11 cellular contexts compared by ENCODE assay signal in the genomic region with DNA sequence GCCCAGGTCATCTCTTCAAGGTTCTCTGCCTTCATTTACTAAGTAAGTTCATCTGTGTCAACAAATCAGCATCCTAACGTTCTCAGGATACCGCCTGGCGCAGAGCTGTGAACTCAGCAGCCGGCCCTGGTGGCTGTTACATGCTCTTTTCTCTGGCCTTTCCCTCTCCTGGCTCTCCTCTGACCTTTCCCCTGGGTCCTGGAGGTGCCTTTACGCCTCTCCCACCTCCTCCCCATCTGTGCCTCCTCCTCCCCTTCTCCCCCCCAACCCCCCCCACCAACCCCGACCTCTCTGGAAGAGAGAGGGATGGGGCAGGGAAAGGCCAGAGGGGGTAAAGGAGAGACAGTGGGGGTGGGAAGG. TPM values are rescaled to one million over a fixed set of nuclear protein-coding genes. Genes with fewer than 3 reads are reported as not detected.
DNase-seq lines count a peak whose midpoint lies in the region; ATAC-seq and TF ChIP-seq lines count a peak whose summit lies in the region.
"Had no signal": no experiment of that assay in that cellular context is flagged by ENCODE, and none has a peak within 500 bp of the region (broad histone marks: within the 10 kb centered on the region; RNA-seq: fewer than 3 reads in every experiment).

No MANE protein-coding gene starts in this region.

- H3K79me2 ChIP-seq in OCI-LY7 (ENCODE audit: insufficient read depth, low read depth, low read length) (peaks cover 75% of the 10 kb centered on the region), neural cell (replicated peaks; ENCODE audit: insufficient read depth, low read length) (no peaks in the 10 kb centered on the region)

- H3F3A ChIP-seq in neural cell (ENCODE audit: insufficient read depth, low read length, poor library complexity, severe bottlenecking): no peaks in the 10 kb centered on the region

- peak overlapping the region; percentile 5 for H3K9ac ChIP-seq in neural cell (ENCODE audit: low read length)

- no peak overlapping the region for H2AFZ ChIP-seq in OCI-LY7 (ENCODE audit: low read length)
- H2AFZ ChIP-seq in neural cell (ENCODE audit: low read depth, low read length): no peak overlapping the region
- H2AFZ ChIP-seq: hepatocyte had no signal

- H4K20me1 ChIP-seq in OCI-LY7 (ENCODE audit: insufficient read depth, low read length): no peaks in the 10 kb centered on the region
- no peaks in the 10 kb centered on the region for H4K20me1 ChIP-seq in neural cell (ENCODE audit: insufficient read depth)

- H3K27me3 ChIP-seq in CD4-positive, alpha-beta T cell (ENCODE audit: control insufficient read depth, insufficient read depth, low read length): no peaks in the 10 kb centered on the region
- H3K27me3 ChIP-seq in neural cell (ENCODE audit: insufficient read depth, low read depth, low read length): no peaks in the 10 kb centered on the region
- H3K27me3 ChIP-seq: hepatocyte had no signal

- H3K4me3 ChIP-seq in OCI-LY7 (ENCODE audit: low read depth, low read length, poor library complexity, severe bottlenecking) (peak overlapping the region; percentile 71), neural cell (ENCODE audit: low read length) (no peak overlapping the region)
- H3K4me3 ChIP-seq: hepatocyte, smooth muscle cell had no signal

- peaks cover 56% of the 10 kb centered on the region for H3K36me3 Mint-ChIP-seq in CD4-positive, alpha-beta T cell (ENCODE audit: low read depth)

- no peak for TF ChIP-seq CTCF in CD4-positive, alpha-beta T cell (IDR thresholded peaks at IDR 0.05)
- TF ChIP-seq CTCF in OCI-LY7 (conservative IDR thresholded peaks at IDR 0.05; ENCODE audit: low read length) (no peak), neural cell (IDR thresholded peaks at IDR 0.05; ENCODE audit: poor library complexity, severe bottlenecking) (no peak)

- CTCF ChIA-PET in CD4-positive, alpha-beta T cell (lab: Charles Lee): interaction anchor here (1.2 kb wide), 1 partner anchor 29 kb away, joined by 3 read pairs; no protein-coding TSS in a partner anchor
- CTCF ChIA-PET in OCI-LY7 (lab: Charles Lee; ENCODE audit: unreplicated experiment): interaction anchor here (1.1 to 1.3 kb wide), 2 partner anchors 87 to 93 kb away, joined by 3 read pairs; no protein-coding TSS in a partner anchor

- no peak for TF ChIP-seq EP300 in neural cell (conservative IDR thresholded peaks at IDR 0.05; ENCODE audit: poor library complexity, severe bottlenecking)

- H3K9me2 ChIP-seq in OCI-LY7 (ENCODE audit: insufficient read depth, low read length) (no peaks in the 10 kb centered on the region), neural cell (ENCODE audit: insufficient read depth, low read length) (no peaks in the 10 kb centered on the region)

- H3K4me1 ChIP-seq in OCI-LY7 (ENCODE audit: insufficient read depth, low read length, poor library complexity, severe bottlenecking): peaks cover 95% of the 10 kb centered on the region

- TF ChIP-seq RAD21 in neural cell (conservative IDR thresholded peaks at IDR 0.05): no peak

- no peaks in the 10 kb centered on the region for H3K9me3 ChIP-seq in CD4-positive, alpha-beta T cell (ENCODE audit: control insufficient read depth, low read length)
- no peaks in the 10 kb centered on the region for H3K9me3 ChIP-seq in OCI-LY7 (ENCODE audit: low read length)
- H3K9me3 ChIP-seq in neural cell (ENCODE audit: low read length): no peaks in the 10 kb centered on the region

- H3K36me3 ChIP-seq in OCI-LY7 (ENCODE audit: insufficient read depth, low read length) (peaks cover 37% of the 10 kb centered on the region), neural cell (ENCODE audit: insufficient read depth, low read length) (no peaks in the 10 kb centered on the region)

- peak overlapping the region; percentile 79 for H3K27ac ChIP-seq in CD4-positive, alpha-beta T cell (ENCODE audit: low read depth, low read length)
- peak overlapping the region; percentile 97 for H3K27ac ChIP-seq in OCI-LY7 (ENCODE audit: low read depth, low read length, poor library complexity, severe bottlenecking)
- H3K27ac ChIP-seq in neural cell (ENCODE audit: low read length): no peak overlapping the region

- H3K4me2 ChIP-seq in OCI-LY7 (ENCODE audit: low read length) (peak overlapping the region; percentile 87), neural cell (ENCODE audit: low read length) (no peak overlapping the region)

- no peak for DNase-seq in CD4-positive, alpha-beta T cell
- DNase-seq in OCI-LY7 (ENCODE audit: low spot score) (peak; percentile 54), dermis blood vessel endothelial cell (peak; percentile 25), SKM-1 treated with dmso at 0.1 percent for 144 hours (lab: John Stamatoyannopoulos, UW; ENCODE audit: unreplicated experiment) (no peak), AML-193 (lab: John Stamatoyannopoulos, UW) (no peak)
- DNase-seq: NCI-H1694 treated with DMSO at 0.1 percent for 48 hours had no signal

- peak overlapping the region; percentile 89 for H3K4me3 Mint-ChIP-seq in CD4-positive, alpha-beta T cell

- no peaks in the 10 kb centered on the region for H3K9me3 Mint-ChIP-seq in CD4-positive, alpha-beta T cell

- intact Hi-C loops in CD4-positive, alpha-beta T cell (cut with DNase I, micrococcal nuclease): no loop called here
- intact Hi-C loops in OCI-LY7 (cut with micrococcal nuclease; ENCODE audit: unreplicated experiment): loop anchor here (10.0 kb wide), 1 partner anchor 1306 kb away; no protein-coding TSS in a partner anchor

- no peaks in the 10 kb centered on the region for H3K27me3 Mint-ChIP-seq in CD4-positive, alpha-beta T cell

- peaks cover 84% of the 10 kb centered on the region for H3K4me1 Mint-ChIP-seq in CD4-positive, alpha-beta T cell (ENCODE audit: low read depth)

- POLR2A ChIA-PET in CD4-positive, alpha-beta T cell (lab: Charles Lee): interaction anchor here (0.7 to 11.1 kb wide), 5 partner anchors 9 to 85 kb away, joined by 3 to 135 read pairs (median 5); a partner anchor contains a TSS
- POLR2A ChIA-PET in OCI-LY7 (lab: Charles Lee): interaction anchor here (0.6 to 4.6 kb wide), 11 partner anchors 8 to 279 kb away, joined by 3 to 50 read pairs (median 6); a partner anchor contains a TSS

- ATAC-seq in CD4-positive, alpha-beta T cell (ENCODE audit: poor library complexity): no peak
- ATAC-seq in HG02798 (IDR thresholded peaks at IDR 0.05; ENCODE audit: poor library complexity, unreplicated experiment): no peak
- no peak for ATAC-seq in HG02981 (IDR thresholded peaks at IDR 0.05; ENCODE audit: unreplicated experiment)

- H3K27ac Mint-ChIP-seq in CD4-positive, alpha-beta T cell: peak overlapping the region; percentile 92

- BruUV-seq in OCI-LY7 (replicated peaks; lab: Mats Ljungman, UMichigan): no TSS peak

TF ChIP-seq in neural cell, 6 proteins besides CTCF, POLR2A, EP300 and RAD21:
- TF ChIP-seq, protein P1, sequence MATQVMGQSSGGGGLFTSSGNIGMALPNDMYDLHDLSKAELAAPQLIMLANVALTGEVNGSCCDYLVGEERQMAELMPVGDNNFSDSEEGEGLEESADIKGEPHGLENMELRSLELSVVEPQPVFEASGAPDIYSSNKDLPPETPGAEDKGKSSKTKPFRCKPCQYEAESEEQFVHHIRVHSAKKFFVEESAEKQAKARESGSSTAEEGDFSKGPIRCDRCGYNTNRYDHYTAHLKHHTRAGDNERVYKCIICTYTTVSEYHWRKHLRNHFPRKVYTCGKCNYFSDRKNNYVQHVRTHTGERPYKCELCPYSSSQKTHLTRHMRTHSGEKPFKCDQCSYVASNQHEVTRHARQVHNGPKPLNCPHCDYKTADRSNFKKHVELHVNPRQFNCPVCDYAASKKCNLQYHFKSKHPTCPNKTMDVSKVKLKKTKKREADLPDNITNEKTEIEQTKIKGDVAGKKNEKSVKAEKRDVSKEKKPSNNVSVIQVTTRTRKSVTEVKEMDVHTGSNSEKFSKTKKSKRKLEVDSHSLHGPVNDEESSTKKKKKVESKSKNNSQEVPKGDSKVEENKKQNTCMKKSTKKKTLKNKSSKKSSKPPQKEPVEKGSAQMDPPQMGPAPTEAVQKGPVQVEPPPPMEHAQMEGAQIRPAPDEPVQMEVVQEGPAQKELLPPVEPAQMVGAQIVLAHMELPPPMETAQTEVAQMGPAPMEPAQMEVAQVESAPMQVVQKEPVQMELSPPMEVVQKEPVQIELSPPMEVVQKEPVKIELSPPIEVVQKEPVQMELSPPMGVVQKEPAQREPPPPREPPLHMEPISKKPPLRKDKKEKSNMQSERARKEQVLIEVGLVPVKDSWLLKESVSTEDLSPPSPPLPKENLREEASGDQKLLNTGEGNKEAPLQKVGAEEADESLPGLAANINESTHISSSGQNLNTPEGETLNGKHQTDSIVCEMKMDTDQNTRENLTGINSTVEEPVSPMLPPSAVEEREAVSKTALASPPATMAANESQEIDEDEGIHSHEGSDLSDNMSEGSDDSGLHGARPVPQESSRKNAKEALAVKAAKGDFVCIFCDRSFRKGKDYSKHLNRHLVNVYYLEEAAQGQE (IDR thresholded peaks at IDR 0.05; ENCODE audit: borderline replicate concordance): no peak
- TF ChIP-seq MXI1 (conservative IDR thresholded peaks at IDR 0.05; ENCODE audit: poor library complexity, severe bottlenecking) (no peak), EZH2 (IDR thresholded peaks at IDR 0.05; ENCODE audit: borderline replicate concordance, insufficient read depth, low read length, poor library complexity, severe bottlenecking) (no peak), POLR2AphosphoS5 (IDR thresholded peaks at IDR 0.05) (no peak), TAF1 (IDR thresholded peaks at IDR 0.05; ENCODE audit: low read depth) (no peak), SMC3 (conservative IDR thresholded peaks at IDR 0.05; ENCODE audit: poor library complexity) (no peak)

RNA-seq across cellular contexts. Expression of a gene that starts 19.5 kb away (rescaled TPM):
- total RNA-seq in CD4-positive, alpha-beta T cell: 100 to 1,000 TPM; 179 to 181 TPM
- total RNA-seq in OCI-LY7 (2014; rRNA removed; shearing (Covaris generic)): 119 and 125 TPM in 2 replicates
- total RNA-seq in OCI-LY7 (2022) (214 and 232 TPM in 2 replicates), dermis blood vessel endothelial cell (125 and 140 TPM in 2 replicates)
- polyA plus RNA-seq in neural cell: 86.6 and 91.2 TPM in 2 replicates
- 70.0 and 73.5 TPM in 2 replicates for polyA minus RNA-seq in neural cell

RNA-seq across cellular contexts. Expression of a gene that starts 49.9 kb away (rescaled TPM):
- total RNA-seq in CD4-positive, alpha-beta T cell: 10 to 100 TPM; 76.6 to 78.6 TPM
- 50.1 and 58.9 TPM in 2 replicates for total RNA-seq in OCI-LY7 (2014; rRNA removed; shearing (Covaris generic))
- total RNA-seq in OCI-LY7 (2022) (66.1 and 69.0 TPM in 2 replicates), dermis blood vessel endothelial cell (68.8 and 74.0 TPM in 2 replicates)
- 43.8 and 53.9 TPM in 2 replicates for polyA plus RNA-seq in neural cell
- 78.7 and 86.4 TPM in 2 replicates for polyA minus RNA-seq in neural cell

Comparison
In these comparisons a context has a peak if more than half of its experiments do, and no peak if none do; other contexts are left out.
1. DNase-seq: peak in OCI-LY7 (single experiment) and dermis blood vessel endothelial cell (single experiment); none in CD4-positive, alpha-beta T cell (0 of 10), SKM-1 treated with dmso at 0.1 percent for 144 hours (single experiment) and AML-193 (0 of 2).